Comparison of ENCODE assay signal across 8 cellular contexts in genomic region chr19:49056101-49056901, GRCh38. TPM values are rescaled to one million over a fixed set of nuclear protein-coding genes. Genes with fewer than 3 reads are reported as not detected.
DNase-seq lines count a peak whose midpoint lies in the region; ATAC-seq, FAIRE-seq and TF ChIP-seq lines count a peak whose summit lies in the region.

No MANE protein-coding gene starts in this region.

- no peak for FAIRE-seq in HepG2 (lab: Jason Lieb, UNC)

- H4K20me1 ChIP-seq in HepG2 (ENCODE audit: insufficient read depth, low read length) = no peaks in the 10 kb centered on the region

- H3K27me3 ChIP-seq in HUES64 (ENCODE audit: insufficient read depth, low read length) (peaks cover 53% of the 10 kb centered on the region), colonic mucosa (peaks cover 13% of the 10 kb centered on the region), HepG2 (ENCODE audit: control insufficient read depth in 1 of 2, insufficient read depth in 2 of 2, low read length in 2 of 2) (peaks cover 11 to 45% of the 10 kb centered on the region in 2 experiments; a peak in 4 of 5 replicates)

- in situ Hi-C loops in HepG2 (cut with HindIII; ENCODE audit: extremely low pct_ligation_motif_present, low pct_unique_long_range_greater_than_20kb) = no loop called here

- H3K4me2 ChIP-seq in HepG2 (ENCODE audit: low read depth, low read length) = peak overlapping the region; percentile 93

- peak overlapping the region; percentile 72 for H2AFZ ChIP-seq in HepG2 (ENCODE audit: low read length)

- no peak overlapping the region for H3K9ac ChIP-seq in HUES64 (ENCODE audit: low read depth, low read length)
- H3K9ac ChIP-seq in colonic mucosa (ENCODE audit: low read depth in 2 of 2, low read length in 2 of 2) = peak overlapping the region; percentile 26 to 50
- no peak overlapping the region; the same call in 1 of the 2 replicates for H3K9ac ChIP-seq in HepG2 (ENCODE audit: insufficient read depth, low read depth, low read length)

- H3K36me3 ChIP-seq in HUES64 (ENCODE audit: insufficient read depth, low read length) (no peaks in the 10 kb centered on the region), colonic mucosa (no peaks in the 10 kb centered on the region), HepG2 (replicated peaks in 1 of 2; ENCODE audit: control insufficient read depth in 1 of 2, insufficient read depth in 2 of 2, low read length in 2 of 2) (no peaks in the 10 kb centered on the region)

- no peak for TF ChIP-seq POLR2A in HepG2 (IDR thresholded peaks at IDR 0.05; ENCODE audit: insufficient read depth in 1 of 2, low read depth in 2 of 2, low read length in 2 of 2)

- intact Hi-C loops in colonic mucosa (cut with DNase I) (no loop called here), HepG2 (cut with micrococcal nuclease; ENCODE audit: unreplicated experiment) (no loop called here)

- POLR2A ChIA-PET in HepG2 (lab: Yijun Ruan, JAX) = interaction anchor here (1.1 kb wide), 1 partner anchor 9 kb away, joined by 3 read pairs; the partner anchor contains the start of gene NTF4

- CTCF ChIA-PET in HepG2 (lab: Yijun Ruan, JAX; ENCODE audit: low intra/inter-chr PET ratio, low total read pairs) = no interaction called here

- peak overlapping the region; percentile 63 for H3K4me3 ChIP-seq in HUES64 (ENCODE audit: low read length)
- H3K4me3 ChIP-seq in colonic mucosa = peak overlapping the region; percentile 28
- H3K4me3 ChIP-seq in HepG2 (replicated peaks in 1 of 3; ENCODE audit: insufficient read depth in 1 of 3, low read depth in 2 of 3, low read length in 3 of 3) = peak overlapping the region; percentile 54 to 71 (median 63)

- H3K4me1 ChIP-seq in HUES64 (ENCODE audit: insufficient read depth, low read length) (0 out of 2 replicates have a peak, but pooled peaks cover 3% of the 10 kb centered on the region), colonic mucosa (peaks cover 4% of the 10 kb centered on the region), HepG2 (ENCODE audit: insufficient read depth, low read length) (peaks cover 17% of the 10 kb centered on the region)

- TF ChIP-seq CTCF in colonic mucosa (IDR thresholded peaks at IDR 0.05) (no peak), HepG2 (CRISPR knock-in tag; IDR thresholded peaks at IDR 0.05) (peak; percentile 55)

- WGBS in HUES64 = 2% methylated on average over 63 of the region's 63 CpGs
- 5% methylated on average over 11 of the region's 63 CpGs for WGBS in HepG2 (ENCODE audit: low lambda C conversion rate)

- peak; percentile 79 to 84 for ATAC-seq in activated CD4-positive, CD25-positive, alpha-beta regulatory T cell treated with anti-CD3 and anti-CD28 coated beads, Interleukin-2, amount 50 U/mL, for 24 hours
- ATAC-seq in HepG2 = peak; percentile 88

- TF ChIP-seq RAD21 in HepG2 (CRISPR knock-in tag; IDR thresholded peaks at IDR 0.05) = no peak

- no TSS peak for BruUV-seq in HepG2 (replicated peaks; lab: Mats Ljungman, UMichigan)

- H3K9me3 ChIP-seq in HUES64 (ENCODE audit: insufficient read depth, low read depth, low read length) = no peaks in the 10 kb centered on the region
- no peaks in the 10 kb centered on the region for H3K9me3 ChIP-seq in colonic mucosa
- H3K9me3 ChIP-seq in HepG2 (ENCODE audit: low read length) = no peaks in the 10 kb centered on the region

- H3K27ac ChIP-seq in HUES64 (ENCODE audit: low read depth, low read length) (no peak overlapping the region), colonic mucosa (no peak overlapping the region), HepG2 (ENCODE audit: extremely low read length, insufficient read depth, low read length) (no peak overlapping the region)

- H3K79me2 ChIP-seq in HepG2 (ENCODE audit: insufficient read depth, low read length) = no peaks in the 10 kb centered on the region

- DNase-seq in Daoy (ENCODE audit: low read depth) = peak; percentile 84
- DNase-seq in colonic mucosa = peak; percentile 72
- DNase-seq in HepG2 (ENCODE audit: low spot score) = peak; percentile 23
- peak; percentile 28 to 49 (median 35) for DNase-seq in stimulated activated CD4-positive, alpha-beta T cell treated with anti-CD3 and anti-CD28 coated beads, TNF-alpha, amount 100 ng/mL, for 24 hours (ENCODE audit: low read depth in 3 of 3)
- no peak for DNase-seq in NAMALWA (ENCODE audit: low spot score)
- DNase-seq in occipital lobe (lab: John Stamatoyannopoulos, UW) = no peak

- TF ChIP-seq EP300 in HepG2 (IDR thresholded peaks at IDR 0.05; ENCODE audit: low read depth in 2 of 2, low read length in 2 of 2) = no peak
- no peak for TF ChIP-seq EP300 in HepG2 (CRISPR knock-in tag; IDR thresholded peaks at IDR 0.05; ENCODE audit: borderline replicate concordance)

RNA-seq across cellular contexts. Expression of gene CGB7, which starts 1.2 kb away (rescaled TPM):
- 4.3 and 6.8 TPM in 2 replicates for total RNA-seq in Daoy (2014; rRNA removed; shearing (Covaris generic))
- polyA plus RNA-seq in HUES64 (2013, experiment 1 of 2) = 0.50 TPM
- polyA plus RNA-seq in HUES64 (2013, experiment 2 of 2) = 0.06 TPM
- total RNA-seq in colonic mucosa = not detected
- total RNA-seq in HepG2 (2016; rRNA removed; fragmentation: Illumina TruSeq; extraction: Trizol) = not detected in 2 replicates
- not detected in 2 replicates for total RNA-seq in HepG2 (2016; cell fraction: cytosol; rRNA removed; fragmentation: Illumina TruSeq; extraction: Trizol; ENCODE audit: low read depth)
- total RNA-seq in HepG2 (2016; cell fraction: insoluble cytoplasmic fraction; rRNA removed; fragmentation: Illumina TruSeq; extraction: Trizol) = not detected in 2 replicates
- not detected in 2 replicates for total RNA-seq in HepG2 (2016; cell fraction: membrane; rRNA removed; fragmentation: Illumina TruSeq; extraction: Trizol)
- not detected in 2 replicates for total RNA-seq in HepG2 (2016; cell fraction: nucleus; rRNA removed; fragmentation: Illumina TruSeq; extraction: Trizol)
- polyA plus RNA-seq in HepG2 (2011; rRNA removed) = 0.07 and 0.08 TPM in 2 replicates
- polyA plus RNA-seq in HepG2 (2011; cell fraction: cytosol; rRNA removed) = not detected in 2 replicates
- polyA plus RNA-seq in HepG2 (2011; cell fraction: nucleus; rRNA removed) = 0.23 and 0.31 TPM in 2 replicates
- not detected in 2 replicates for polyA plus RNA-seq in HepG2 (2012)
- not detected in 2 replicates for polyA plus RNA-seq in HepG2 (2016; cell fraction: cytosol; fragmentation: Illumina TruSeq; extraction: Trizol; ENCODE audit: low read depth)
- not detected in 2 replicates for polyA plus RNA-seq in HepG2 (2016; cell fraction: insoluble cytoplasmic fraction; fragmentation: Illumina TruSeq; extraction: Trizol; ENCODE audit: low read depth)
- polyA plus RNA-seq in HepG2 (2016; cell fraction: membrane; fragmentation: Illumina TruSeq; extraction: Trizol; ENCODE audit: low read depth) = not detected in 2 replicates
- not detected in 2 replicates for polyA plus RNA-seq in HepG2 (2016; cell fraction: nucleus; fragmentation: Illumina TruSeq; extraction: Trizol; ENCODE audit: insufficient read depth, low read depth)
- not detected in 2 replicates for polyA minus RNA-seq in HepG2 (2011; rRNA and poly(A)+ RNA removed; ENCODE audit: low replicate concordance)
- not detected in 2 replicates for polyA minus RNA-seq in HepG2 (2011; cell fraction: cytosol; rRNA and poly(A)+ RNA removed)
- not detected in 2 replicates for polyA minus RNA-seq in HepG2 (2011; cell fraction: nucleus; rRNA and poly(A)+ RNA removed)
- not detected for total RNA-seq in occipital lobe

RNA-seq across cellular contexts. Expression of gene CGB8, which starts 7.4 kb away (rescaled TPM):
- total RNA-seq in Daoy (2014; rRNA removed; shearing (Covaris generic)) = 27.8 and 31.4 TPM in 2 replicates
- not detected for polyA plus RNA-seq in HUES64 (2013, experiment 1 of 2)
- not detected for polyA plus RNA-seq in HUES64 (2013, experiment 2 of 2)
- not detected for total RNA-seq in colonic mucosa
- total RNA-seq in HepG2 (2016; rRNA removed; fragmentation: Illumina TruSeq; extraction: Trizol) = not detected in 2 replicates
- total RNA-seq in HepG2 (2016; cell fraction: cytosol; rRNA removed; fragmentation: Illumina TruSeq; extraction: Trizol; ENCODE audit: low read depth) = not detected in 2 replicates
- total RNA-seq in HepG2 (2016; cell fraction: insoluble cytoplasmic fraction; rRNA removed; fragmentation: Illumina TruSeq; extraction: Trizol) = not detected in 2 replicates
- not detected in 2 replicates for total RNA-seq in HepG2 (2016; cell fraction: membrane; rRNA removed; fragmentation: Illumina TruSeq; extraction: Trizol)
- not detected in 2 replicates for total RNA-seq in HepG2 (2016; cell fraction: nucleus; rRNA removed; fragmentation: Illumina TruSeq; extraction: Trizol)
- polyA plus RNA-seq in HepG2 (2011; rRNA removed) = not detected in 2 replicates
- not detected in 2 replicates for polyA plus RNA-seq in HepG2 (2011; cell fraction: cytosol; rRNA removed)
- polyA plus RNA-seq in HepG2 (2011; cell fraction: nucleus; rRNA removed) = not detected in 2 replicates
- not detected in 2 replicates for polyA plus RNA-seq in HepG2 (2012)
- polyA plus RNA-seq in HepG2 (2016; cell fraction: cytosol; fragmentation: Illumina TruSeq; extraction: Trizol; ENCODE audit: low read depth) = not detected in 2 replicates
- polyA plus RNA-seq in HepG2 (2016; cell fraction: insoluble cytoplasmic fraction; fragmentation: Illumina TruSeq; extraction: Trizol; ENCODE audit: low read depth) = not detected in 2 replicates
- not detected in 2 replicates for polyA plus RNA-seq in HepG2 (2016; cell fraction: membrane; fragmentation: Illumina TruSeq; extraction: Trizol; ENCODE audit: low read depth)
- polyA plus RNA-seq in HepG2 (2016; cell fraction: nucleus; fragmentation: Illumina TruSeq; extraction: Trizol; ENCODE audit: insufficient read depth, low read depth) = not detected in 2 replicates
- polyA minus RNA-seq in HepG2 (2011; rRNA and poly(A)+ RNA removed; ENCODE audit: low replicate concordance) = not detected in 2 replicates
- polyA minus RNA-seq in HepG2 (2011; cell fraction: cytosol; rRNA and poly(A)+ RNA removed) = not detected in 2 replicates
- not detected in 2 replicates for polyA minus RNA-seq in HepG2 (2011; cell fraction: nucleus; rRNA and poly(A)+ RNA removed)
- total RNA-seq in occipital lobe = not detected

RNA-seq across cellular contexts. Expression of gene NTF4, which starts 8.3 kb away (rescaled TPM):
- not detected in 2 replicates for total RNA-seq in Daoy (2014; rRNA removed; shearing (Covaris generic))
- 0.50 TPM for polyA plus RNA-seq in HUES64 (2013, experiment 1 of 2)
- polyA plus RNA-seq in HUES64 (2013, experiment 2 of 2) = 1.1 TPM
- total RNA-seq in colonic mucosa = not detected
- not detected in 2 replicates for total RNA-seq in HepG2 (2016; rRNA removed; fragmentation: Illumina TruSeq; extraction: Trizol)
- not detected in 2 replicates for total RNA-seq in HepG2 (2016; cell fraction: cytosol; rRNA removed; fragmentation: Illumina TruSeq; extraction: Trizol; ENCODE audit: low read depth)
- not detected in 2 replicates for total RNA-seq in HepG2 (2016; cell fraction: insoluble cytoplasmic fraction; rRNA removed; fragmentation: Illumina TruSeq; extraction: Trizol)
- not detected in 2 replicates for total RNA-seq in HepG2 (2016; cell fraction: membrane; rRNA removed; fragmentation: Illumina TruSeq; extraction: Trizol)
- total RNA-seq in HepG2 (2016; cell fraction: nucleus; rRNA removed; fragmentation: Illumina TruSeq; extraction: Trizol) = not detected in 2 replicates
- not detected in 2 replicates for polyA plus RNA-seq in HepG2 (2011; rRNA removed)
- not detected in 2 replicates for polyA plus RNA-seq in HepG2 (2011; cell fraction: cytosol; rRNA removed)
- polyA plus RNA-seq in HepG2 (2011; cell fraction: nucleus; rRNA removed) = not detected in 2 replicates
- not detected in 2 replicates for polyA plus RNA-seq in HepG2 (2012)
- not detected in 2 replicates for polyA plus RNA-seq in HepG2 (2016; cell fraction: cytosol; fragmentation: Illumina TruSeq; extraction: Trizol; ENCODE audit: low read depth)
- polyA plus RNA-seq in HepG2 (2016; cell fraction: insoluble cytoplasmic fraction; fragmentation: Illumina TruSeq; extraction: Trizol; ENCODE audit: low read depth) = not detected in 2 replicates
- polyA plus RNA-seq in HepG2 (2016; cell fraction: membrane; fragmentation: Illumina TruSeq; extraction: Trizol; ENCODE audit: low read depth) = not detected in 2 replicates
- polyA plus RNA-seq in HepG2 (2016; cell fraction: nucleus; fragmentation: Illumina TruSeq; extraction: Trizol; ENCODE audit: insufficient read depth, low read depth) = not detected in 2 replicates
- not detected in 2 replicates for polyA minus RNA-seq in HepG2 (2011; rRNA and poly(A)+ RNA removed; ENCODE audit: low replicate concordance)
- polyA minus RNA-seq in HepG2 (2011; cell fraction: cytosol; rRNA and poly(A)+ RNA removed) = not detected in 2 replicates
- not detected in 2 replicates for polyA minus RNA-seq in HepG2 (2011; cell fraction: nucleus; rRNA and poly(A)+ RNA removed)
- total RNA-seq in occipital lobe = not detected

RNA-seq across cellular contexts. Expression of gene CGB5, which starts 12.7 kb away (rescaled TPM):
- total RNA-seq in Daoy (2014; rRNA removed; shearing (Covaris generic)) = 22.0 and 35.7 TPM in 2 replicates
- not detected for polyA plus RNA-seq in HUES64 (2013, experiment 1 of 2)
- polyA plus RNA-seq in HUES64 (2013, experiment 2 of 2) = not detected
- not detected for total RNA-seq in colonic mucosa
- not detected in 2 replicates for total RNA-seq in HepG2 (2016; rRNA removed; fragmentation: Illumina TruSeq; extraction: Trizol)
- total RNA-seq in HepG2 (2016; cell fraction: cytosol; rRNA removed; fragmentation: Illumina TruSeq; extraction: Trizol; ENCODE audit: low read depth) = not detected in 2 replicates
- not detected in 2 replicates for total RNA-seq in HepG2 (2016; cell fraction: insoluble cytoplasmic fraction; rRNA removed; fragmentation: Illumina TruSeq; extraction: Trizol)
- not detected in 2 replicates for total RNA-seq in HepG2 (2016; cell fraction: membrane; rRNA removed; fragmentation: Illumina TruSeq; extraction: Trizol)
- total RNA-seq in HepG2 (2016; cell fraction: nucleus; rRNA removed; fragmentation: Illumina TruSeq; extraction: Trizol) = not detected in 2 replicates
- polyA plus RNA-seq in HepG2 (2011; rRNA removed) = not detected in 2 replicates
- polyA plus RNA-seq in HepG2 (2011; cell fraction: cytosol; rRNA removed) = not detected in 2 replicates
- polyA plus RNA-seq in HepG2 (2011; cell fraction: nucleus; rRNA removed) = not detected in 2 replicates
- polyA plus RNA-seq in HepG2 (2012) = not detected in 2 replicates
- not detected in 2 replicates for polyA plus RNA-seq in HepG2 (2016; cell fraction: cytosol; fragmentation: Illumina TruSeq; extraction: Trizol; ENCODE audit: low read depth)
- polyA plus RNA-seq in HepG2 (2016; cell fraction: insoluble cytoplasmic fraction; fragmentation: Illumina TruSeq; extraction: Trizol; ENCODE audit: low read depth) = not detected in 2 replicates
- not detected in 2 replicates for polyA plus RNA-seq in HepG2 (2016; cell fraction: membrane; fragmentation: Illumina TruSeq; extraction: Trizol; ENCODE audit: low read depth)
- not detected in 2 replicates for polyA plus RNA-seq in HepG2 (2016; cell fraction: nucleus; fragmentation: Illumina TruSeq; extraction: Trizol; ENCODE audit: insufficient read depth, low read depth)
- polyA minus RNA-seq in HepG2 (2011; rRNA and poly(A)+ RNA removed; ENCODE audit: low replicate concordance) = not detected in 2 replicates
- not detected in 2 replicates for polyA minus RNA-seq in HepG2 (2011; cell fraction: cytosol; rRNA and poly(A)+ RNA removed)
- not detected in 2 replicates for polyA minus RNA-seq in HepG2 (2011; cell fraction: nucleus; rRNA and poly(A)+ RNA removed)
- total RNA-seq in occipital lobe = not detected

RNA-seq across cellular contexts. Expression of gene KCNA7, which starts 16.2 kb away (rescaled TPM):
- not detected in 2 replicates for total RNA-seq in Daoy (2014; rRNA removed; shearing (Covaris generic))
- not detected for polyA plus RNA-seq in HUES64 (2013, experiment 1 of 2)
- polyA plus RNA-seq in HUES64 (2013, experiment 2 of 2) = not detected
- not detected for total RNA-seq in colonic mucosa
- not detected in 2 replicates for total RNA-seq in HepG2 (2016; rRNA removed; fragmentation: Illumina TruSeq; extraction: Trizol)
- total RNA-seq in HepG2 (2016; cell fraction: cytosol; rRNA removed; fragmentation: Illumina TruSeq; extraction: Trizol; ENCODE audit: low read depth) = not detected in 2 replicates
- not detected in 2 replicates for total RNA-seq in HepG2 (2016; cell fraction: insoluble cytoplasmic fraction; rRNA removed; fragmentation: Illumina TruSeq; extraction: Trizol)
- not detected in 2 replicates for total RNA-seq in HepG2 (2016; cell fraction: membrane; rRNA removed; fragmentation: Illumina TruSeq; extraction: Trizol)
- not detected in 2 replicates for total RNA-seq in HepG2 (2016; cell fraction: nucleus; rRNA removed; fragmentation: Illumina TruSeq; extraction: Trizol)
- not detected in 2 replicates for polyA plus RNA-seq in HepG2 (2011; rRNA removed)
- polyA plus RNA-seq in HepG2 (2011; cell fraction: cytosol; rRNA removed) = not detected in 2 replicates
- polyA plus RNA-seq in HepG2 (2011; cell fraction: nucleus; rRNA removed) = not detected in 2 replicates
- polyA plus RNA-seq in HepG2 (2012) = not detected in 2 replicates
- polyA plus RNA-seq in HepG2 (2016; cell fraction: cytosol; fragmentation: Illumina TruSeq; extraction: Trizol; ENCODE audit: low read depth) = not detected in 2 replicates
- not detected in 2 replicates for polyA plus RNA-seq in HepG2 (2016; cell fraction: insoluble cytoplasmic fraction; fragmentation: Illumina TruSeq; extraction: Trizol; ENCODE audit: low read depth)
- not detected in 2 replicates for polyA plus RNA-seq in HepG2 (2016; cell fraction: membrane; fragmentation: Illumina TruSeq; extraction: Trizol; ENCODE audit: low read depth)
- polyA plus RNA-seq in HepG2 (2016; cell fraction: nucleus; fragmentation: Illumina TruSeq; extraction: Trizol; ENCODE audit: insufficient read depth, low read depth) = not detected in 2 replicates
- not detected in 2 replicates for polyA minus RNA-seq in HepG2 (2011; rRNA and poly(A)+ RNA removed; ENCODE audit: low replicate concordance)
- polyA minus RNA-seq in HepG2 (2011; cell fraction: cytosol; rRNA and poly(A)+ RNA removed) = not detected in 2 replicates
- not detected in 2 replicates for polyA minus RNA-seq in HepG2 (2011; cell fraction: nucleus; rRNA and poly(A)+ RNA removed)
- total RNA-seq in occipital lobe = under 0.01 TPM

Comparison
In these comparisons a context has a peak if more than half of its experiments do, and no peak if none do; other contexts are left out.
1. DNase-seq: peak in Daoy (single experiment), colonic mucosa (single experiment), HepG2 (single experiment) and stimulated activated CD4-positive, alpha-beta T cell treated with anti-CD3 and anti-CD28 coated beads, TNF-alpha, amount 100 ng/mL, for 24 hours (3 of 3); none in NAMALWA (single experiment) and occipital lobe (single experiment).
2. H3K9ac ChIP-seq: peak in colonic mucosa (2 of 2); none in HUES64 (single experiment) and HepG2 (single experiment).
3. RNA of gene CGB8, which starts 7.4 kb away (total RNA-seq): 27.8 to 31.4 TPM in Daoy; not detected in colonic mucosa, not detected in HepG2 and not detected in occipital lobe (single experiment); every median in the first group is over 10 times any median in the second.
4. Peak in every context shown above with its lines, with median percentiles within 50 percentile points of each other: H3K4me3 ChIP-seq.